In genomic region chr4:120156115-120156718, GRCh38 we compare ENCODE assay signal across 9 cellular contexts.
A peak's percentile ranks its signal among the peaks of the same experiment; 100 is the strongest.
DNase-seq lines count a peak whose midpoint lies in the region; ATAC-seq, FAIRE-seq and TF ChIP-seq lines count a peak whose summit lies in the region.
"Had no signal": no experiment of that assay in that cellular context is flagged by ENCODE, and none has a peak within 500 bp of the region (broad histone marks: within the 10 kb centered on the region; RNA-seq: fewer than 3 reads in every experiment).

No MANE protein-coding gene starts in this region.

- H3K36me3 ChIP-seq in kidney (ENCODE audit: control insufficient read depth in 1 of 2, insufficient read depth in 2 of 2, low read length in 2 of 2) (no peaks in the 10 kb centered on the region), thyroid gland (no peaks in the 10 kb centered on the region), H7 (replicated peaks; ENCODE audit: control insufficient read depth, insufficient read depth, low read length) (no peaks in the 10 kb centered on the region)

- ATAC-seq in GM18502 (IDR thresholded peaks at IDR 0.05; ENCODE audit: poor library complexity, unreplicated experiment) = peak; percentile 86
- peak; percentile 56 for ATAC-seq in HG03108 (IDR thresholded peaks at IDR 0.05; ENCODE audit: unreplicated experiment)
- ATAC-seq: stimulated activated effector memory CD8-positive, alpha-beta T cell treated with anti-CD3 and anti-CD28 coated beads, Interleukin-12 subunit alpha, Interleukin-12 subunit beta, amount 100 ng/mL, for 72 hours had no signal

- TF ChIP-seq CTCF in kidney (IDR thresholded peaks at IDR 0.05; ENCODE audit: borderline replicate concordance, extremely low read depth, insufficient read depth) (peak; percentile 68), thyroid gland (IDR thresholded peaks at IDR 0.05) (peak in 5 of 6 experiments; percentile 33 to 76 (median 65))

- WGBS in thyroid gland, 2 donors = 31 to 32% methylated on average over 5 of the region's 5 CpGs

- no peak overlapping the region for H3K9ac ChIP-seq in kidney (ENCODE audit: low read length in 2 of 2)

- H3K4me3 ChIP-seq in kidney (ENCODE audit: low read length in 2 of 2) = no peak overlapping the region
- H3K4me3 ChIP-seq in thyroid gland (replicated peaks in 1 of 3) = no peak overlapping the region
- no peak overlapping the region for H3K4me3 ChIP-seq in H7 (ENCODE audit: insufficient read depth, low read depth, low read length)

- no peak overlapping the region for H3K27ac ChIP-seq in kidney (ENCODE audit: low read depth in 2 of 2, low read length in 2 of 2)
- no peak overlapping the region for H3K27ac ChIP-seq in thyroid gland

- no peaks in the 10 kb centered on the region for H3K4me1 ChIP-seq in kidney (ENCODE audit: control insufficient read depth in 1 of 2, insufficient read depth in 1 of 2, low read depth in 1 of 2, low read length in 2 of 2)
- H3K4me1 ChIP-seq in thyroid gland = no peaks in the 10 kb centered on the region

- DNase-seq in COLO829 (ENCODE audit: low spot score) (peak; percentile 42), NCI-H446 (lab: John Stamatoyannopoulos, UW) (peak; percentile 49 to 78), astrocyte of the hippocampus (ENCODE audit: low read depth, low spot score) (peak; percentile 85), kidney (no peak), thyroid gland (no peak), H7 (no peak)

- peak; percentile 96 for FAIRE-seq in kidney (lab: Jason Lieb, UNC)

- H3K9me3 ChIP-seq in kidney (ENCODE audit: control insufficient read depth in 1 of 2, low read length in 2 of 2) = no peaks in the 10 kb centered on the region
- no peaks in the 10 kb centered on the region for H3K9me3 ChIP-seq in thyroid gland

- intact Hi-C loops in kidney (cut with DNase I) = loop anchor here (5.0 kb wide), 1 partner anchor 946 kb away; no protein-coding TSS in a partner anchor
- intact Hi-C loops in thyroid gland (cut with DNase I) = loop anchor here (10.0 kb wide), 1 partner anchor 1099 kb away; no protein-coding TSS in a partner anchor

- no peak for TF ChIP-seq POLR2A in thyroid gland (IDR thresholded peaks at IDR 0.05)

- H3K27me3 ChIP-seq in thyroid gland (no peaks in the 10 kb centered on the region), H7 (ENCODE audit: control insufficient read depth, insufficient read depth, low read length) (no peaks in the 10 kb centered on the region)

Comparison
In these comparisons a context has a peak if more than half of its experiments do, and no peak if none do; other contexts are left out.
1. DNase-seq: peak in COLO829 (single experiment), NCI-H446 (2 of 2) and astrocyte of the hippocampus (single experiment); none in kidney (single experiment), thyroid gland (0 of 2) and H7 (single experiment).